ENCODE assay signal across 1 cellular context in genomic region chr3:25380222-25380739, GRCh38.
TF ChIP-seq lines count a peak whose summit lies in the region.

No MANE protein-coding gene starts in this region.

TF ChIP-seq in HepG2, 621 proteins besides CTCF, POLR2A, EP300 and RAD21:
- peak; percentile 60 for TF ChIP-seq CEBPB (IDR thresholded peaks at IDR 0.05; ENCODE audit: borderline replicate concordance, low read depth, low read length)
- TF ChIP-seq ZFP36L2 (CRISPR knock-in tag; IDR thresholded peaks at IDR 0.05), result no peak
TF ChIP-seq in HepG2: peak in this region for 1.
